ENCODE assay signal across 8 cellular contexts in the genomic region with DNA sequence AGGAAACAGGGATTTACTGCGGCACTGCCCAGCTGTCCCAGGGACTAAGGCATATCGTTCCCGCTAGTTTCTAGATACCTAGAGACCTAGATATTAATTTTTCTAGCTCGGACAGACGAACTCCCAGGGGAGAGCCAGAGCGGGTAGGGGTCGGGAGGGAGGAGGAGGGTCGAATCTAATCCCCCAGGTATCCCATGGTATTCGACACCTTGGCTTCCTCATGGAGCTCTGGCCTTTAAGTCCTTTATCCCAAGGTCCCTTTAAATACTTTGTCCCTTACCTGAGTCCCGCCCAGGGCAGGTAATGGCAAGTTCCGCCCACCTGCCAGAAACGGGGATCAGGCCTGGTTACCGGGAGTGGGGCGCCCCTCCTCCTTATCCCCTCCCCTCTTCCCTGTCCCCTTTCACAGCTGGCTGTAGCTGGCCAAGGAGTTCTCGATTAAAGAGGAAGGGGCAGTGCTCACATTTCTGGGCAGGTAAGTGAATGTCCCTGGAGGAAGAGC.
DNase-seq lines count a peak whose midpoint lies in the region; ATAC-seq and TF ChIP-seq lines count a peak whose summit lies in the region.

A gene (plus strand): TSS at position 310 of the 502 bp plus-strand sequence. CDS start 1,904 bp downstream, outside the sequence.

- H3K4me3 ChIP-seq in AG10803 (ENCODE audit: low read length) (peak within 1 kb of the TSS; percentile 89), LNCaP clone FGC (ENCODE audit: low read depth, low read length) (peak within 1 kb of the TSS; percentile 87), mucosa of stomach (ENCODE audit: low read length) (peak within 1 kb of the TSS; percentile 51)

- no peaks in the 10 kb centered on the region for H3K9me3 ChIP-seq in mucosa of stomach (ENCODE audit: control insufficient read depth, low read length)

- no peaks in the 10 kb centered on the region for H3K27me3 ChIP-seq in mucosa of stomach (ENCODE audit: control insufficient read depth, insufficient read depth, low read length)

- TF ChIP-seq CTCF in AG10803 (conservative IDR thresholded peaks at IDR 0.05; ENCODE audit: low read length), result no peak
- no peak for TF ChIP-seq CTCF in LNCaP clone FGC (IDR thresholded peaks at IDR 0.05; ENCODE audit: control insufficient read depth, extremely low read depth, insufficient read depth)

- H3K9ac ChIP-seq in mucosa of stomach (ENCODE audit: low read length), result peak within 1 kb of the TSS; percentile 72

- H3K4me1 ChIP-seq in mucosa of stomach (ENCODE audit: control insufficient read depth, insufficient read depth, low read length), result peaks cover 17% of the 10 kb centered on the region

- no peaks in the 10 kb centered on the region for H3K36me3 ChIP-seq in mucosa of stomach (ENCODE audit: control insufficient read depth, insufficient read depth, low read length)

- peak within 1 kb of the TSS; percentile 57 for H3K27ac ChIP-seq in cingulate gyrus (ENCODE audit: low read depth, low read length)

- ATAC-seq in HG03045 (IDR thresholded peaks at IDR 0.05; ENCODE audit: unreplicated experiment) (no peak), HG02981 (IDR thresholded peaks at IDR 0.05; ENCODE audit: unreplicated experiment) (no peak), HG03196 (IDR thresholded peaks at IDR 0.05; ENCODE audit: unreplicated experiment) (no peak)

- no peak for DNase-seq in AG10803 (ENCODE audit: low read depth)
- no peak for DNase-seq in LNCaP clone FGC (ENCODE audit: low read depth)
- no peak for DNase-seq in EL
